Comparison of ENCODE assay signal across 1 cellular context in the genomic region with DNA sequence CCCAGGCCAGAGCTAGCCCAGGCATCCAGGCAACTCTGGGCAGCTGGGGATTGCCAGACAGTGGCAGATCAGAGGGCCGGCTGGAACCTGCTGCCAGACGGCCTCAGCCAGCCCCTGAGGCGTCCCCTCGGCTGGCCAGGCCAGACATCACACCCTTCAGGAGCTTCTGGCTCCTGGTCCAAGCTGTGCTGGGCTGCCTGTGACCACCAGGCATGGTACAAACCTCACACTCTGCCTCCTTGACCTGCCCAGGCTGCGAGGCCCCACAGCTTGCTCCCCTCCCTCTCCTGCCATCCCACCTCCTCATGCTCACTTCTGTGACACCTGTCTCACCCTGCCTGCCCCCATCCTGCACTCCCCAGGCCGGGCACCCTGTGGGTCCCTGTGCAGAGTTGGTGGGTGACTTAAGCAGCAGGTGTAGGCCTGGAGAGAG.
TF ChIP-seq lines count a peak whose summit lies in the region.

No MANE protein-coding gene starts in this region.

TF ChIP-seq in H1, 55 proteins besides CTCF, POLR2A, EP300 and RAD21:
- no peak for TF ChIP-seq TAF1 (IDR thresholded peaks at IDR 0.05; ENCODE audit: low read depth, low read length)
- TF ChIP-seq BCL11A (IDR thresholded peaks at IDR 0.05; ENCODE audit: low read depth in 2 of 2, low read length in 2 of 2) = no peak
- no peak for TF ChIP-seq SP2 (IDR thresholded peaks at IDR 0.05; ENCODE audit: low read length)
- TF ChIP-seq YY1 (IDR thresholded peaks at IDR 0.05; ENCODE audit: low read depth, low read length) = no peak
- no peak for TF ChIP-seq HDAC2 (IDR thresholded peaks at IDR 0.05; ENCODE audit: borderline replicate concordance in 1 of 2, low read depth in 2 of 2, low read length in 2 of 2)
- TF ChIP-seq HDAC6 (IDR thresholded peaks at IDR 0.05; ENCODE audit: low read depth, low read length) = no peak
- no peak for TF ChIP-seq CREB1 (IDR thresholded peaks at IDR 0.05)
- TF ChIP-seq SIX5 (IDR thresholded peaks at IDR 0.05; ENCODE audit: low read depth, low read length) = no peak
- TF ChIP-seq TCF12 (IDR thresholded peaks at IDR 0.05; ENCODE audit: low read depth, low read length) = no peak
- no peak for TF ChIP-seq KDM1A (IDR thresholded peaks at IDR 0.05; ENCODE audit: borderline replicate concordance, low read length)
- TF ChIP-seq RBBP5 (IDR thresholded peaks at IDR 0.05; ENCODE audit: borderline replicate concordance, low read depth, low read length) = no peak
- no peak for TF ChIP-seq CHD2 (IDR thresholded peaks at IDR 0.05; ENCODE audit: low read length)
- TF ChIP-seq PHF8 (conservative IDR thresholded peaks at IDR 0.05; ENCODE audit: low read depth, low read length) = no peak
- no peak for TF ChIP-seq POU5F1 (IDR thresholded peaks at IDR 0.05; ENCODE audit: low read depth, low read length)
- TF ChIP-seq MAFK (IDR thresholded peaks at IDR 0.05; ENCODE audit: low read depth, low read length) = no peak
- no peak for TF ChIP-seq NRF1 (IDR thresholded peaks at IDR 0.05; ENCODE audit: low read depth, low read length)
- no peak for TF ChIP-seq SUZ12 (IDR thresholded peaks at IDR 0.05; ENCODE audit: low read length)
- TF ChIP-seq CEBPB (IDR thresholded peaks at IDR 0.05; ENCODE audit: low read depth, low read length) = no peak
- TF ChIP-seq, protein P1, sequence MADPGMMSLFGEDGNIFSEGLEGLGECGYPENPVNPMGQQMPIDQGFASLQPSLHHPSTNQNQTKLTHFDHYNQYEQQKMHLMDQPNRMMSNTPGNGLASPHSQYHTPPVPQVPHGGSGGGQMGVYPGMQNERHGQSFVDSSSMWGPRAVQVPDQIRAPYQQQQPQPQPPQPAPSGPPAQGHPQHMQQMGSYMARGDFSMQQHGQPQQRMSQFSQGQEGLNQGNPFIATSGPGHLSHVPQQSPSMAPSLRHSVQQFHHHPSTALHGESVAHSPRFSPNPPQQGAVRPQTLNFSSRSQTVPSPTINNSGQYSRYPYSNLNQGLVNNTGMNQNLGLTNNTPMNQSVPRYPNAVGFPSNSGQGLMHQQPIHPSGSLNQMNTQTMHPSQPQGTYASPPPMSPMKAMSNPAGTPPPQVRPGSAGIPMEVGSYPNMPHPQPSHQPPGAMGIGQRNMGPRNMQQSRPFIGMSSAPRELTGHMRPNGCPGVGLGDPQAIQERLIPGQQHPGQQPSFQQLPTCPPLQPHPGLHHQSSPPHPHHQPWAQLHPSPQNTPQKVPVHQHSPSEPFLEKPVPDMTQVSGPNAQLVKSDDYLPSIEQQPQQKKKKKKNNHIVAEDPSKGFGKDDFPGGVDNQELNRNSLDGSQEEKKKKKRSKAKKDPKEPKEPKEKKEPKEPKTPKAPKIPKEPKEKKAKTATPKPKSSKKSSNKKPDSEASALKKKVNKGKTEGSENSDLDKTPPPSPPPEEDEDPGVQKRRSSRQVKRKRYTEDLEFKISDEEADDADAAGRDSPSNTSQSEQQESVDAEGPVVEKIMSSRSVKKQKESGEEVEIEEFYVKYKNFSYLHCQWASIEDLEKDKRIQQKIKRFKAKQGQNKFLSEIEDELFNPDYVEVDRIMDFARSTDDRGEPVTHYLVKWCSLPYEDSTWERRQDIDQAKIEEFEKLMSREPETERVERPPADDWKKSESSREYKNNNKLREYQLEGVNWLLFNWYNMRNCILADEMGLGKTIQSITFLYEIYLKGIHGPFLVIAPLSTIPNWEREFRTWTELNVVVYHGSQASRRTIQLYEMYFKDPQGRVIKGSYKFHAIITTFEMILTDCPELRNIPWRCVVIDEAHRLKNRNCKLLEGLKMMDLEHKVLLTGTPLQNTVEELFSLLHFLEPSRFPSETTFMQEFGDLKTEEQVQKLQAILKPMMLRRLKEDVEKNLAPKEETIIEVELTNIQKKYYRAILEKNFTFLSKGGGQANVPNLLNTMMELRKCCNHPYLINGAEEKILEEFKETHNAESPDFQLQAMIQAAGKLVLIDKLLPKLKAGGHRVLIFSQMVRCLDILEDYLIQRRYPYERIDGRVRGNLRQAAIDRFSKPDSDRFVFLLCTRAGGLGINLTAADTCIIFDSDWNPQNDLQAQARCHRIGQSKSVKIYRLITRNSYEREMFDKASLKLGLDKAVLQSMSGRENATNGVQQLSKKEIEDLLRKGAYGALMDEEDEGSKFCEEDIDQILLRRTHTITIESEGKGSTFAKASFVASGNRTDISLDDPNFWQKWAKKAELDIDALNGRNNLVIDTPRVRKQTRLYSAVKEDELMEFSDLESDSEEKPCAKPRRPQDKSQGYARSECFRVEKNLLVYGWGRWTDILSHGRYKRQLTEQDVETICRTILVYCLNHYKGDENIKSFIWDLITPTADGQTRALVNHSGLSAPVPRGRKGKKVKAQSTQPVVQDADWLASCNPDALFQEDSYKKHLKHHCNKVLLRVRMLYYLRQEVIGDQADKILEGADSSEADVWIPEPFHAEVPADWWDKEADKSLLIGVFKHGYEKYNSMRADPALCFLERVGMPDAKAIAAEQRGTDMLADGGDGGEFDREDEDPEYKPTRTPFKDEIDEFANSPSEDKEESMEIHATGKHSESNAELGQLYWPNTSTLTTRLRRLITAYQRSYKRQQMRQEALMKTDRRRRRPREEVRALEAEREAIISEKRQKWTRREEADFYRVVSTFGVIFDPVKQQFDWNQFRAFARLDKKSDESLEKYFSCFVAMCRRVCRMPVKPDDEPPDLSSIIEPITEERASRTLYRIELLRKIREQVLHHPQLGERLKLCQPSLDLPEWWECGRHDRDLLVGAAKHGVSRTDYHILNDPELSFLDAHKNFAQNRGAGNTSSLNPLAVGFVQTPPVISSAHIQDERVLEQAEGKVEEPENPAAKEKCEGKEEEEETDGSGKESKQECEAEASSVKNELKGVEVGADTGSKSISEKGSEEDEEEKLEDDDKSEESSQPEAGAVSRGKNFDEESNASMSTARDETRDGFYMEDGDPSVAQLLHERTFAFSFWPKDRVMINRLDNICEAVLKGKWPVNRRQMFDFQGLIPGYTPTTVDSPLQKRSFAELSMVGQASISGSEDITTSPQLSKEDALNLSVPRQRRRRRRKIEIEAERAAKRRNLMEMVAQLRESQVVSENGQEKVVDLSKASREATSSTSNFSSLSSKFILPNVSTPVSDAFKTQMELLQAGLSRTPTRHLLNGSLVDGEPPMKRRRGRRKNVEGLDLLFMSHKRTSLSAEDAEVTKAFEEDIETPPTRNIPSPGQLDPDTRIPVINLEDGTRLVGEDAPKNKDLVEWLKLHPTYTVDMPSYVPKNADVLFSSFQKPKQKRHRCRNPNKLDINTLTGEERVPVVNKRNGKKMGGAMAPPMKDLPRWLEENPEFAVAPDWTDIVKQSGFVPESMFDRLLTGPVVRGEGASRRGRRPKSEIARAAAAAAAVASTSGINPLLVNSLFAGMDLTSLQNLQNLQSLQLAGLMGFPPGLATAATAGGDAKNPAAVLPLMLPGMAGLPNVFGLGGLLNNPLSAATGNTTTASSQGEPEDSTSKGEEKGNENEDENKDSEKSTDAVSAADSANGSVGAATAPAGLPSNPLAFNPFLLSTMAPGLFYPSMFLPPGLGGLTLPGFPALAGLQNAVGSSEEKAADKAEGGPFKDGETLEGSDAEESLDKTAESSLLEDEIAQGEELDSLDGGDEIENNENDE (IDR thresholded peaks at IDR 0.05; ENCODE audit: insufficient replicate concordance, low read length) = no peak
